Comparison of ENCODE assay signal across 13 cellular contexts in the genomic region with DNA sequence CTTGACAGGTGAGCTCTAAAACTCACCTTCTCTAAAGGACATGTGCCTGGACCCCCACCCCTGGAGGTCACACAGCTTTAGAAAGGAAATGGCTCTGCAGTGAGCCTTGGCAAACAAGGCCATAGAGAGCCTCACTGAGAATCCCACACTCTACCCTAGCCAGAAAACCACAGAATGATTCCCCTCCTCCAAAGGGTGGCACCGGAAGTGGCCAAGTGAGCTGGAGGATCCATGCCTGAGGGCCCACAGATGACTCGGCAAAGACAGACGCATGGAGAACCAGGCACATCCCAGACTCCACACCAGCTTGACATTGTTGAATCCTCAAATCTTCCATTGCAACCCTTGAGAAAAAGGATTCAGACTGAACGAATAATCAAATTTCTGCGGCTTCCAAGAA. TPM values are rescaled to one million over a fixed set of nuclear protein-coding genes. Genes with fewer than 3 reads are reported as not detected.
DNase-seq lines count a peak whose midpoint lies in the region; ATAC-seq and TF ChIP-seq lines count a peak whose summit lies in the region.
"Had no signal": no experiment of that assay in that cellular context is flagged by ENCODE, and none has a peak within 500 bp of the region (broad histone marks: within the 10 kb centered on the region; RNA-seq: fewer than 3 reads in every experiment).

No MANE protein-coding gene starts in this region.

- H2AK9ac ChIP-seq in IMR-90 (replicated peaks; ENCODE audit: low read depth, low read length, poor library complexity): peak overlapping the region; percentile 88

- CTCF ChIA-PET in IMR-90 (lab: Yijun Ruan, JAX): no interaction called here

- H3K56ac ChIP-seq in IMR-90 (ENCODE audit: extremely low read depth, insufficient read depth, low read length): no peak overlapping the region

- H4K8ac ChIP-seq in IMR-90 (ENCODE audit: low read depth in 2 of 2, low read length in 2 of 2): peak overlapping the region in 1 of 2 experiments; percentile 44; a peak in 1 of 4 replicates

- no peak overlapping the region for H3K18ac ChIP-seq in IMR-90 (ENCODE audit: low read depth, low read length)

- peak overlapping the region; percentile 55 for H2AFZ ChIP-seq in IMR-90 (replicated peaks; ENCODE audit: low read length, poor library complexity)

- H3K27me3 ChIP-seq in IMR-90 (ENCODE audit: control insufficient read depth, insufficient read depth, low read length) (no peaks in the 10 kb centered on the region), adrenal gland (no peaks in the 10 kb centered on the region)

- H3K4me3 ChIP-seq in IMR-90 (ENCODE audit: insufficient read depth, low read depth, low read length): no peak overlapping the region
- H3K4me3 ChIP-seq in SK-N-MC: peak overlapping the region; percentile 19; the same call in 1 of the 2 replicates
- H3K4me3 ChIP-seq in adrenal gland: no peak overlapping the region

- H2BK5ac ChIP-seq in IMR-90 (ENCODE audit: low read depth, low read length, poor library complexity, severe bottlenecking): no peak overlapping the region

- in situ Hi-C loops in IMR-90 (cut with MboI; ENCODE audit: low sequenced_read_pairs): no loop called here

- POLR2A ChIA-PET in IMR-90 (lab: Charles Lee; ENCODE audit: unreplicated experiment): interaction anchor here (0.6 kb wide), 1 partner anchor 313 kb away, joined by 12 read pairs; no protein-coding TSS in a partner anchor

- H3K79me1 ChIP-seq in IMR-90 (ENCODE audit: low read depth in 1 of 2, low read length in 2 of 2): no peaks in the 10 kb centered on the region

- no peaks in the 10 kb centered on the region for H3K36me3 ChIP-seq in IMR-90 (ENCODE audit: control insufficient read depth, insufficient read depth, low read length)
- H3K36me3 ChIP-seq in SK-N-MC (ENCODE audit: insufficient read depth, low read length): no peaks in the 10 kb centered on the region
- H3K36me3 ChIP-seq in adrenal gland (replicated peaks in 1 of 2): no peaks in the 10 kb centered on the region
- H3K36me3 ChIP-seq: WERI-Rb-1 had no signal

- peak overlapping the region; percentile 36 for H3K4ac ChIP-seq in IMR-90 (ENCODE audit: low read depth, low read length)

- H3K9ac ChIP-seq in IMR-90 (ENCODE audit: low read depth, low read length) (no peak overlapping the region), SK-N-MC (ENCODE audit: insufficient read length) (peak overlapping the region; percentile 27)

- peaks cover 8% of the 10 kb centered on the region for H3K4me1 ChIP-seq in IMR-90 (ENCODE audit: control insufficient read depth, insufficient read depth, low read length)
- no peaks in the 10 kb centered on the region for H3K4me1 ChIP-seq in adrenal gland (replicated peaks in 1 of 2)

- peak; percentile 48 for DNase-seq in DMS79 (lab: John Stamatoyannopoulos, UW)
- DNase-seq in IMR-90: no peak
- DNase-seq in SK-N-MC (ENCODE audit: low read depth, low spot score): no peak
- DNase-seq in kidney glomerular epithelial cell (lab: John Stamatoyannopoulos, UW): peak; percentile 13
- no peak for DNase-seq in adrenal gland
- DNase-seq: activated CD8-positive, alpha-beta memory T cell treated with anti-CD3 and anti-CD28 coated beads, Interleukin-2, amount 50 U/mL, for 48 hours; amniotic stem cell; CD4-positive, alpha-beta memory T cell; WERI-Rb-1 had no signal

- BruUV-seq in IMR-90 (replicated peaks; lab: Mats Ljungman, UMichigan): no TSS peak

- no CpG with 5 or more reads among the region's 5 CpGs for WGBS in IMR-90 (ENCODE audit: extremely low coverage in 2 of 2, insufficient read length in 1 of 2), 2 experiments
- 87 to 92% (median 91%) methylated on average over 5 of the region's 5 CpGs for WGBS in adrenal gland, 4 donors

- 0 out of 2 replicates have a peak overlapping the region, but pooled peaks have one; percentile 35 for H2AK5ac ChIP-seq in IMR-90 (ENCODE audit: low read depth, low read length)

- H3K9me1 ChIP-seq in IMR-90 (ENCODE audit: insufficient read depth, low read length): peaks cover 5% of the 10 kb centered on the region; the same call in 1 of the 2 replicates

- no peak overlapping the region for H4K5ac ChIP-seq in IMR-90 (ENCODE audit: low read depth, low read length)

- H2BK15ac ChIP-seq in IMR-90 (ENCODE audit: low read depth, low read length): no peak overlapping the region

- peak overlapping the region; percentile 47; the same call in 1 of the 2 replicates for H2BK120ac ChIP-seq in IMR-90 (ENCODE audit: low read depth, low read length)

- TF ChIP-seq CTCF in IMR-90 (conservative IDR thresholded peaks at IDR 0.05; ENCODE audit: low read depth, low read length) (no peak), adrenal gland (IDR thresholded peaks at IDR 0.05) (no peak)

- H3K27ac ChIP-seq in IMR-90 (ENCODE audit: insufficient read depth, low read length) (no peak overlapping the region), SK-N-MC (peak overlapping the region; percentile 92), adrenal gland (no peak overlapping the region)
- H3K27ac ChIP-seq: WERI-Rb-1 had no signal

- no peak overlapping the region for H4K91ac ChIP-seq in IMR-90 (ENCODE audit: insufficient read depth, low read depth, low read length)

- H3K23ac ChIP-seq in IMR-90 (ENCODE audit: low read depth, low read length): no peak overlapping the region

- dilution Hi-C loops in IMR-90 (cut with HindIII; ENCODE audit: low sequenced_read_pairs, unreplicated experiment): no loop called here

- 0 out of 2 replicates have a peak overlapping the region, but pooled peaks have one; percentile 56 for H2BK20ac ChIP-seq in IMR-90 (ENCODE audit: low read depth, low read length)

- intact Hi-C loops in IMR-90 (cut with micrococcal nuclease) (no loop called here), adrenal gland (cut with DNase I) (no loop called here)

- no peak for TF ChIP-seq RAD21 in IMR-90 (IDR thresholded peaks at IDR 0.05; ENCODE audit: low read length)

- H3K9me3 ChIP-seq in IMR-90 (ENCODE audit: control insufficient read depth, insufficient read depth, low read length) (no peaks in the 10 kb centered on the region), SK-N-MC (ENCODE audit: low read depth, low read length) (no peaks in the 10 kb centered on the region), adrenal gland (replicated peaks in 1 of 3) (no peaks in the 10 kb centered on the region)

- no peaks in the 10 kb centered on the region for H4K20me1 ChIP-seq in IMR-90 (ENCODE audit: insufficient read depth, low read length)

- H3K4me2 ChIP-seq in IMR-90 (ENCODE audit: low read depth, low read length): no peak overlapping the region

- TF ChIP-seq POLR2A in IMR-90 (IDR thresholded peaks at IDR 0.05; ENCODE audit: low read depth, low read length) (no peak), adrenal gland (IDR thresholded peaks at IDR 0.05) (no peak)

- no peak for ATAC-seq in IMR-90 (ENCODE audit: low read depth)
- ATAC-seq in HG03039 (IDR thresholded peaks at IDR 0.05; ENCODE audit: unreplicated experiment): no peak
- ATAC-seq in GM18909 (IDR thresholded peaks at IDR 0.05; ENCODE audit: poor library complexity, unreplicated experiment): no peak
- no peak for ATAC-seq in HG02981 (IDR thresholded peaks at IDR 0.05; ENCODE audit: unreplicated experiment)
- ATAC-seq: Panc1 had no signal

- no peak overlapping the region for H3K14ac ChIP-seq in IMR-90 (replicated peaks; ENCODE audit: low read depth, low read length)

TF ChIP-seq in IMR-90, 13 proteins besides CTCF, POLR2A, EP300 and RAD21:
- TF ChIP-seq, protein P1, sequence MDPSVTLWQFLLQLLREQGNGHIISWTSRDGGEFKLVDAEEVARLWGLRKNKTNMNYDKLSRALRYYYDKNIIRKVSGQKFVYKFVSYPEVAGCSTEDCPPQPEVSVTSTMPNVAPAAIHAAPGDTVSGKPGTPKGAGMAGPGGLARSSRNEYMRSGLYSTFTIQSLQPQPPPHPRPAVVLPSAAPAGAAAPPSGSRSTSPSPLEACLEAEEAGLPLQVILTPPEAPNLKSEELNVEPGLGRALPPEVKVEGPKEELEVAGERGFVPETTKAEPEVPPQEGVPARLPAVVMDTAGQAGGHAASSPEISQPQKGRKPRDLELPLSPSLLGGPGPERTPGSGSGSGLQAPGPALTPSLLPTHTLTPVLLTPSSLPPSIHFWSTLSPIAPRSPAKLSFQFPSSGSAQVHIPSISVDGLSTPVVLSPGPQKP (IDR thresholded peaks at IDR 0.05; ENCODE audit: borderline replicate concordance, low read depth, low read length): no peak
- TF ChIP-seq, protein P2, sequence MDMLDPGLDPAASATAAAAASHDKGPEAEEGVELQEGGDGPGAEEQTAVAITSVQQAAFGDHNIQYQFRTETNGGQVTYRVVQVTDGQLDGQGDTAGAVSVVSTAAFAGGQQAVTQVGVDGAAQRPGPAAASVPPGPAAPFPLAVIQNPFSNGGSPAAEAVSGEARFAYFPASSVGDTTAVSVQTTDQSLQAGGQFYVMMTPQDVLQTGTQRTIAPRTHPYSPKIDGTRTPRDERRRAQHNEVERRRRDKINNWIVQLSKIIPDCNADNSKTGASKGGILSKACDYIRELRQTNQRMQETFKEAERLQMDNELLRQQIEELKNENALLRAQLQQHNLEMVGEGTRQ (IDR thresholded peaks at IDR 0.05; ENCODE audit: low read depth, low read length): no peak
- TF ChIP-seq RCOR1 (IDR thresholded peaks at IDR 0.05; ENCODE audit: insufficient replicate concordance, low read length): no peak
- TF ChIP-seq MXI1 (IDR thresholded peaks at IDR 0.05; ENCODE audit: borderline replicate concordance, low read depth, low read length): no peak
- TF ChIP-seq FOS (IDR thresholded peaks at IDR 0.05; ENCODE audit: low read depth, low read length): no peak
- TF ChIP-seq NFE2L2 (IDR thresholded peaks at IDR 0.05; ENCODE audit: low read depth, low read length): no peak
- TF ChIP-seq CEBPB (IDR thresholded peaks at IDR 0.05; ENCODE audit: low read depth, low read length): no peak
- no peak for TF ChIP-seq MAZ (IDR thresholded peaks at IDR 0.05; ENCODE audit: borderline replicate concordance, low read depth, low read length)
- no peak for TF ChIP-seq RFX5 (IDR thresholded peaks at IDR 0.05; ENCODE audit: low read depth, low read length)
- TF ChIP-seq CHD1 (IDR thresholded peaks at IDR 0.05; ENCODE audit: low read depth, low read length): no peak
- no peak for TF ChIP-seq SMC3 (IDR thresholded peaks at IDR 0.05; ENCODE audit: low read depth, low read length)
- TF ChIP-seq MAFK (IDR thresholded peaks at IDR 0.05; ENCODE audit: low read depth, low read length): no peak

RNA-seq across cellular contexts. Expression of a gene that starts 54.2 kb away (rescaled TPM):
- total RNA-seq in IMR-90 (2012; rRNA removed): 0.36 and 0.83 TPM in 2 replicates
- 1.3 and 1.6 TPM in 2 replicates for polyA plus RNA-seq in IMR-90 (2012; rRNA removed)
- polyA plus RNA-seq in IMR-90 (2012; cell fraction: cytosol; rRNA removed): 1.0 and 2.0 TPM in 2 replicates
- 1.7 and 3.0 TPM in 2 replicates for polyA plus RNA-seq in IMR-90 (2012; cell fraction: nucleus; rRNA removed; ENCODE audit: low replicate concordance)
- total RNA-seq in adrenal gland: under 1 TPM in 4 of 8 donors, not detected in 4; 0.18 to 0.55 (median 0.36) TPM
- under 1 TPM in 1 of 3 donors, not detected in 2; 0.30 TPM for polyA plus RNA-seq in adrenal gland
- total RNA-seq: CD4-positive, alpha-beta memory T cell had no signal
- polyA plus RNA-seq: CD4-positive, alpha-beta memory T cell had no signal

Comparison
In these comparisons a context has a peak if more than half of its experiments do, and no peak if none do; other contexts are left out.
1. DNase-seq: peak in DMS79 (single experiment) and kidney glomerular epithelial cell (single experiment); none in IMR-90 (single experiment), SK-N-MC (single experiment) and adrenal gland (0 of 7).